Comparison of ENCODE assay signal across 8 cellular contexts in the genomic region with DNA sequence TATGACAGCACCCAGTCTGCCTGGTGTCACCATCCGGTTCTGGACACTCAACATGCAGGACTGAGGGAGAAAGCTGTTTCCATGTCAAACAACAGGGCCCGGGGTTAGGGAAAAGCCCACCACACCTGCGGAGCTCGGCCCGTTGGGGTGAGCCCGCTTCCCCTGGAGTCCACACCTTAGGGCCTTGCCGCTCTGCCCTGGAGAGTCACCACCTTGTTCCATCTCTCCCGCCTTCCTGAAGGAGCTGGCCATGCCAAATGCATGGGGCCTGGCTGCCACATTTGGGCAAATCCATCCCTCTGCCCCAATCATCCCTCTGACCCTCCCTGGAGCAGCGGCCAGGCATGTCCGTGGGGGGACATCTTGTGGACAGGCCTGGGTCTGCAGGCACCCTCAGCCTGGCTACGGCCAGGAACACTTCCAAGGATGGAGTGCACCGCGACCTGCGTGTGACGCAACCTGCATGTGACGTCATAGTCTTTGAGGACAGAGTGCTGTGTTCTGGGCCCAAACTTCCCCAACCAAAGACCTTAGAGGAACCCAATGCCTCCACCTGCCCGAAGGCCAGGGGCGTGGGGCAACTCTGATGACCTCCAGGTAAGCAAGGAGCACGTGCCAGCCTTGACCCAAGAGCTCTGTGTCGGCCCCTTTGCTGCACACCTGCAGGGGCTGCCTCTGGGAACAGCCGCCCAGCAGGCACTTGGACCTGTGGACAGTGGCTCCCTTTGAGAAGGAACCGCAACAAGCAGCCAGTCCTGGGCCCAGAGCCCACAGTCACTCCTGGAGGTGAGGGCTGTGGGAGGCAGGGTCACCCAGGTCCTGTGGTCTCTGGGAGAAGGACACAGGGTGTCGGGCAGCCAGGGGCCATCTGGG. TPM values are rescaled to one million over a fixed set of nuclear protein-coding genes. Genes with fewer than 3 reads are reported as not detected.
A peak's percentile ranks its signal among the peaks of the same experiment; 100 is the strongest.
DNase-seq lines count a peak whose midpoint lies in the region; ATAC-seq and TF ChIP-seq lines count a peak whose summit lies in the region.

No MANE protein-coding gene starts in this region.

- ATAC-seq in omental fat pad (ENCODE audit: low FRiP score) (peak; percentile 41), HG03457 (IDR thresholded peaks at IDR 0.05; ENCODE audit: unreplicated experiment) (no peak), GM18868 (IDR thresholded peaks at IDR 0.05; ENCODE audit: unreplicated experiment) (no peak)

- no peak for DNase-seq in GM12864 (ENCODE audit: low read depth)
- peak; percentile 14 for DNase-seq in SKM-1 (lab: John Stamatoyannopoulos, UW; ENCODE audit: unreplicated experiment)
- peak; percentile 57 for DNase-seq in fibroblast of gingiva (ENCODE audit: low read depth)
- peak; percentile 48 for DNase-seq in omental fat pad (ENCODE audit: low spot score)
- no peak for DNase-seq in stimulated activated CD4-positive, alpha-beta T cell treated with anti-CD3 and anti-CD28 coated beads, Interleukin-1b, Interleukin-23, amount 100 ng/mL, for 48 hours

- TF ChIP-seq CTCF in 22Rv1 (IDR thresholded peaks at IDR 0.05) (peak; percentile 19; the same call in 1 of the 2 replicates), GM12864 (IDR thresholded peaks at IDR 0.05; ENCODE audit: low read depth, low read length, missing control alignments) (peak; percentile 6), omental fat pad (IDR thresholded peaks at IDR 0.05) (peak in 1 of 3 donors; percentile 10)

- H3K27ac ChIP-seq in 22Rv1, result peak overlapping the region; percentile 74

- H3K4me3 ChIP-seq in GM12864 (ENCODE audit: low read depth, low read length), result peak overlapping the region; percentile 64

RNA-seq across cellular contexts. Expression of gene CABLES2, which starts 1.7 kb away (rescaled TPM):
- total RNA-seq in omental fat pad, result 1 to 10 TPM; 1.5 to 2.8 (median 2.5) TPM

RNA-seq across cellular contexts. Expression of gene RPS21, which starts 18.4 kb away (rescaled TPM):
- total RNA-seq in omental fat pad, result 1,000 to 10,000 TPM; 1,582 to 2,182 (median 2,056) TPM

RNA-seq across cellular contexts. Expression of gene RBBP8NL, which starts 22.0 kb away (rescaled TPM):
- not detected for total RNA-seq in omental fat pad

RNA-seq across cellular contexts. Expression of gene LAMA5, which starts 38.2 kb away (rescaled TPM):
- total RNA-seq in omental fat pad, result 100 to 1,000 TPM in 1 of 4 donors, 10 to 100 TPM in 3; 45.5 to 115 (median 62.5) TPM

Comparison
In these comparisons a context has a peak if more than half of its experiments do, and no peak if none do; other contexts are left out.
1. DNase-seq: peak in SKM-1 (single experiment), fibroblast of gingiva (single experiment) and omental fat pad (single experiment); none in GM12864 (single experiment) and stimulated activated CD4-positive, alpha-beta T cell treated with anti-CD3 and anti-CD28 coated beads, Interleukin-1b, Interleukin-23, amount 100 ng/mL, for 48 hours (single experiment).